1 cellular context compared by ENCODE assay signal in genomic region chr14:69755299-69755698, GRCh38.
A peak's percentile ranks its signal among the peaks of the same experiment; 100 is the strongest.
TF ChIP-seq lines count a peak whose summit lies in the region.

No MANE protein-coding gene starts in this region.

TF ChIP-seq in GM12878, 131 proteins besides CTCF, POLR2A, EP300 and RAD21:
- TF ChIP-seq SPI1 (IDR thresholded peaks at IDR 0.05; ENCODE audit: borderline replicate concordance, insufficient read depth, low read depth, low read length) (peak; percentile 86), SMARCA5 (IDR thresholded peaks at IDR 0.05) (no peak), ZBTB40 (IDR thresholded peaks at IDR 0.05; ENCODE audit: borderline replicate concordance) (no peak), STAT1 (conservative IDR thresholded peaks at IDR 0.05) (no peak), IKZF2 (IDR thresholded peaks at IDR 0.05) (peak in 1 of 2 experiments; percentile 20; a peak in 1 of 4 replicates), ZNF274 (IDR thresholded peaks at IDR 0.05; ENCODE audit: insufficient read depth, insufficient read length) (no peak), IKZF1 (conservative IDR thresholded peaks at IDR 0.05) (peak; percentile 27; the same call in 1 of the 2 replicates)
